ENCODE assay signal across 1 cellular context in the genomic region with DNA sequence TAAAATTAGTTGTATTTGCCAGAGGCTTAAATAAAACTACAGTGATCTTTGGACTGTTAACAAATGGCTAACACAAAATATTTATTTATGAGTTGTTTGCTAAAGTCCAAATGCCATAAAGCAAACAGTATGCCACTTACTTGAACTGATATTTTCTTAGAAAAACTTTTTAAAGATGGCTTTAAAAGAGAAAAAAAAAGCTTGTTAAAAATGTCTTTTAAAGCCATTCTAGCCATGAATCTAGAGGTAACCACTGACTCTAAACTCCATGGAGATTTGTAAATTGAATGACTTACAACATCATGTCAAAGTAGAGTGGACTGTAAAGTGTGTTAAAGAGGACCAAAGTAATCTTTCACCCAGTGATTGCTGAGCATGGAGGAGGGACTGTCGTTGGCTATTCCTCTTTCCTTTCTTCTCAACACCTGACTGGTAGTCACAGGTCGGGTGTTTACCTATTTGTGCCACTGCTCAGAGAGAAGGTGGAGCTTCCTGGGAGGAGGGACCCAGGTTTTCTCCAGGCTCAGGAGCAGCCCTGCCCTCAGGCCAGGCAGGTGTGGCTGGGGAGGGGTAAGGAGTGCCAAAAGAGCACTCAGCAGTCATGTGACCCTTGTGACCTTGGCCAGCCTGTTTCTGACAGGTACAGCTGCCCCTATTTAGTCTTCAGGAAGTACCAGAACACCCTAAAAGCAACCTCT.
TF ChIP-seq lines count a peak whose summit lies in the region.

No MANE protein-coding gene starts in this region.

TF ChIP-seq in HepG2, 621 proteins besides CTCF, POLR2A, EP300 and RAD21 (continued from another document and continues in another):
- TF ChIP-seq ZNF253 (CRISPR knock-in tag; IDR thresholded peaks at IDR 0.05; ENCODE audit: borderline replicate concordance) (no peak), TCF12 (IDR thresholded peaks at IDR 0.05) (no peak), TCF12 (CRISPR knock-in tag; IDR thresholded peaks at IDR 0.05) (no peak), TOE1 (CRISPR knock-in tag; IDR thresholded peaks at IDR 0.05) (no peak), ZNF546 (CRISPR knock-in tag; conservative IDR thresholded peaks at IDR 0.05) (no peak), PLRG1 (conservative IDR thresholded peaks at IDR 0.05) (no peak), NONO (IDR thresholded peaks at IDR 0.05) (no peak), NONO (CRISPR knock-in tag; conservative IDR thresholded peaks at IDR 0.05) (no peak), TBL1XR1 (IDR thresholded peaks at IDR 0.05; ENCODE audit: borderline replicate concordance, low read length, partially characterized antibody) (no peak), IKZF4 (CRISPR knock-in tag; IDR thresholded peaks at IDR 0.05; ENCODE audit: borderline replicate concordance, low read depth, not compliant biosample characterization) (no peak), ZKSCAN5 (CRISPR knock-in tag; IDR thresholded peaks at IDR 0.05) (no peak), HNRNPH1 (optimal IDR thresholded peaks at IDR 0.05; ENCODE audit: low read depth, low read length) (no peak), XRCC5 (optimal IDR thresholded peaks at IDR 0.05; ENCODE audit: low read length) (peak; percentile 23), RBM39 (IDR thresholded peaks at IDR 0.05; ENCODE audit: low read depth, low read length, poor library complexity, severe bottlenecking) (no peak), SMYD3 (CRISPR knock-in tag; IDR thresholded peaks at IDR 0.05) (no peak), ZNF547 (CRISPR knock-in tag; IDR thresholded peaks at IDR 0.05) (no peak), ZNF180 (CRISPR knock-in tag; IDR thresholded peaks at IDR 0.05; ENCODE audit: borderline replicate concordance, low read depth) (no peak), RFXANK (CRISPR knock-in tag; IDR thresholded peaks at IDR 0.05) (no peak), MLLT10 (CRISPR knock-in tag; IDR thresholded peaks at IDR 0.05) (no peak), ISL2 (CRISPR knock-in tag; IDR thresholded peaks at IDR 0.05) (no peak; the same call in 1 of the 2 replicates), PCBP1 (IDR thresholded peaks at IDR 0.05; ENCODE audit: borderline replicate concordance, low read depth, low read length) (no peak), GTF2F1 (IDR thresholded peaks at IDR 0.05; ENCODE audit: low read length) (no peak), REXO4 (CRISPR knock-in tag; IDR thresholded peaks at IDR 0.05; ENCODE audit: borderline replicate concordance) (no peak), NR3C1 (CRISPR knock-in tag; IDR thresholded peaks at IDR 0.05) (no peak), ZNF777 (CRISPR knock-in tag; IDR thresholded peaks at IDR 0.05) (no peak), CHD2 (IDR thresholded peaks at IDR 0.05; ENCODE audit: low read depth, low read length) (no peak), HOXA5 (CRISPR knock-in tag; IDR thresholded peaks at IDR 0.05) (0 out of 2 replicates have a peak, but pooled peaks have one; percentile 56), MEIS2 (CRISPR knock-in tag; IDR thresholded peaks at IDR 0.05) (no peak), HOXD1 (CRISPR knock-in tag; IDR thresholded peaks at IDR 0.05) (no peak), NKX3-1 (CRISPR knock-in tag; IDR thresholded peaks at IDR 0.05) (no peak), ZNF780A (CRISPR knock-in tag; IDR thresholded peaks at IDR 0.05) (no peak), ZNF225 (CRISPR knock-in tag; IDR thresholded peaks at IDR 0.05) (no peak), IKZF1 (IDR thresholded peaks at IDR 0.05) (no peak), CCAR2 (optimal IDR thresholded peaks at IDR 0.05; ENCODE audit: low read depth, low read length) (no peak), RXRB (CRISPR knock-in tag; IDR thresholded peaks at IDR 0.05; ENCODE audit: borderline replicate concordance) (peak; percentile 68)
- TF ChIP-seq, protein P1, sequence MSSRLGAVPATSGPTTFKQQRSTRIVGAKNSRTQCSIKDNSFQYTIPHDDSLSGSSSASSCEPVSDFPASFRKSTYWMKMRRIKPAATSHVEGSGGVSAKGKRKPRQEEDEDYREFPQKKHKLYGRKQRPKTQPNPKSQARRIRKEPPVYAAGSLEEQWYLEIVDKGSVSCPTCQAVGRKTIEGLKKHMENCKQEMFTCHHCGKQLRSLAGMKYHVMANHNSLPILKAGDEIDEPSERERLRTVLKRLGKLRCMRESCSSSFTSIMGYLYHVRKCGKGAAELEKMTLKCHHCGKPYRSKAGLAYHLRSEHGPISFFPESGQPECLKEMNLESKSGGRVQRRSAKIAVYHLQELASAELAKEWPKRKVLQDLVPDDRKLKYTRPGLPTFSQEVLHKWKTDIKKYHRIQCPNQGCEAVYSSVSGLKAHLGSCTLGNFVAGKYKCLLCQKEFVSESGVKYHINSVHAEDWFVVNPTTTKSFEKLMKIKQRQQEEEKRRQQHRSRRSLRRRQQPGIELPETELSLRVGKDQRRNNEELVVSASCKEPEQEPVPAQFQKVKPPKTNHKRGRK (CRISPR knock-in tag; IDR thresholded peaks at IDR 0.05) = no peak
- TF ChIP-seq, protein P2, sequence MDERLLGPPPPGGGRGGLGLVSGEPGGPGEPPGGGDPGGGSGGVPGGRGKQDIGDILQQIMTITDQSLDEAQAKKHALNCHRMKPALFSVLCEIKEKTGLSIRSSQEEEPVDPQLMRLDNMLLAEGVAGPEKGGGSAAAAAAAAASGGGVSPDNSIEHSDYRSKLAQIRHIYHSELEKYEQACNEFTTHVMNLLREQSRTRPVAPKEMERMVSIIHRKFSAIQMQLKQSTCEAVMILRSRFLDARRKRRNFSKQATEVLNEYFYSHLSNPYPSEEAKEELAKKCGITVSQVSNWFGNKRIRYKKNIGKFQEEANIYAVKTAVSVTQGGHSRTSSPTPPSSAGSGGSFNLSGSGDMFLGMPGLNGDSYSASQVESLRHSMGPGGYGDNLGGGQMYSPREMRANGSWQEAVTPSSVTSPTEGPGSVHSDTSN (CRISPR knock-in tag; IDR thresholded peaks at IDR 0.05) = no peak
- TF ChIP-seq, protein P3, sequence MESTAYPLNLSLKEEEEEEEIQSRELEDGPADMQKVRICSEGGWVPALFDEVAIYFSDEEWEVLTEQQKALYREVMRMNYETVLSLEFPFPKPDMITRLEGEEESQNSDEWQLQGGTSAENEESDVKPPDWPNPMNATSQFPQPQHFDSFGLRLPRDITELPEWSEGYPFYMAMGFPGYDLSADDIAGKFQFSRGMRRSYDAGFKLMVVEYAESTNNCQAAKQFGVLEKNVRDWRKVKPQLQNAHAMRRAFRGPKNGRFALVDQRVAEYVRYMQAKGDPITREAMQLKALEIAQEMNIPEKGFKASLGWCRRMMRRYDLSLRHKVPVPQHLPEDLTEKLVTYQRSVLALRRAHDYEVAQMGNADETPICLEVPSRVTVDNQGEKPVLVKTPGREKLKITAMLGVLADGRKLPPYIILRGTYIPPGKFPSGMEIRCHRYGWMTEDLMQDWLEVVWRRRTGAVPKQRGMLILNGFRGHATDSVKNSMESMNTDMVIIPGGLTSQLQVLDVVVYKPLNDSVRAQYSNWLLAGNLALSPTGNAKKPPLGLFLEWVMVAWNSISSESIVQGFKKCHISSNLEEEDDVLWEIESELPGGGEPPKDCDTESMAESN (CRISPR knock-in tag; conservative IDR thresholded peaks at IDR 0.05) = no peak
- TF ChIP-seq, protein P4, sequence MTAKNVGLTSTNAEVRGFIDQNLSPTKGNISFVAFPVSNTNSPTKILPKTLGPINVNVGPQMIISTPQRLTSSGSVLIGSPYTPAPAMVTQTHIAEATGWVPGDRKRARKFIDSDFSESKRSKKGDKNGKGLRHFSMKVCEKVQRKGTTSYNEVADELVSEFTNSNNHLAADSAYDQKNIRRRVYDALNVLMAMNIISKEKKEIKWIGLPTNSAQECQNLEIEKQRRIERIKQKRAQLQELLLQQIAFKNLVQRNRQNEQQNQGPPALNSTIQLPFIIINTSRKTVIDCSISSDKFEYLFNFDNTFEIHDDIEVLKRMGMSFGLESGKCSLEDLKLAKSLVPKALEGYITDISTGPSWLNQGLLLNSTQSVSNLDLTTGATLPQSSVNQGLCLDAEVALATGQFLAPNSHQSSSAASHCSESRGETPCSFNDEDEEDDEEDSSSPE (CRISPR knock-in tag; IDR thresholded peaks at IDR 0.05) = no peak
- TF ChIP-seq, protein P5, sequence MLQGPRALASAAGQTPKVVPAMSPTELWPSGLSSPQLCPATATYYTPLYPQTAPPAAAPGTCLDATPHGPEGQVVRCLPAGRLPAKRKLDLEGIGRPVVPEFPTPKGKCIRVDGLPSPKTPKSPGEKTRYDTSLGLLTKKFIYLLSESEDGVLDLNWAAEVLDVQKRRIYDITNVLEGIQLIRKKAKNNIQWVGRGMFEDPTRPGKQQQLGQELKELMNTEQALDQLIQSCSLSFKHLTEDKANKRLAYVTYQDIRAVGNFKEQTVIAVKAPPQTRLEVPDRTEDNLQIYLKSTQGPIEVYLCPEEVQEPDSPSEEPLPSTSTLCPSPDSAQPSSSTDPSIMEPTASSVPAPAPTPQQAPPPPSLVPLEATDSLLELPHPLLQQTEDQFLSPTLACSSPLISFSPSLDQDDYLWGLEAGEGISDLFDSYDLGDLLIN (CRISPR knock-in tag; IDR thresholded peaks at IDR 0.05; ENCODE audit: borderline replicate concordance) = no peak
- TF ChIP-seq, protein P6, sequence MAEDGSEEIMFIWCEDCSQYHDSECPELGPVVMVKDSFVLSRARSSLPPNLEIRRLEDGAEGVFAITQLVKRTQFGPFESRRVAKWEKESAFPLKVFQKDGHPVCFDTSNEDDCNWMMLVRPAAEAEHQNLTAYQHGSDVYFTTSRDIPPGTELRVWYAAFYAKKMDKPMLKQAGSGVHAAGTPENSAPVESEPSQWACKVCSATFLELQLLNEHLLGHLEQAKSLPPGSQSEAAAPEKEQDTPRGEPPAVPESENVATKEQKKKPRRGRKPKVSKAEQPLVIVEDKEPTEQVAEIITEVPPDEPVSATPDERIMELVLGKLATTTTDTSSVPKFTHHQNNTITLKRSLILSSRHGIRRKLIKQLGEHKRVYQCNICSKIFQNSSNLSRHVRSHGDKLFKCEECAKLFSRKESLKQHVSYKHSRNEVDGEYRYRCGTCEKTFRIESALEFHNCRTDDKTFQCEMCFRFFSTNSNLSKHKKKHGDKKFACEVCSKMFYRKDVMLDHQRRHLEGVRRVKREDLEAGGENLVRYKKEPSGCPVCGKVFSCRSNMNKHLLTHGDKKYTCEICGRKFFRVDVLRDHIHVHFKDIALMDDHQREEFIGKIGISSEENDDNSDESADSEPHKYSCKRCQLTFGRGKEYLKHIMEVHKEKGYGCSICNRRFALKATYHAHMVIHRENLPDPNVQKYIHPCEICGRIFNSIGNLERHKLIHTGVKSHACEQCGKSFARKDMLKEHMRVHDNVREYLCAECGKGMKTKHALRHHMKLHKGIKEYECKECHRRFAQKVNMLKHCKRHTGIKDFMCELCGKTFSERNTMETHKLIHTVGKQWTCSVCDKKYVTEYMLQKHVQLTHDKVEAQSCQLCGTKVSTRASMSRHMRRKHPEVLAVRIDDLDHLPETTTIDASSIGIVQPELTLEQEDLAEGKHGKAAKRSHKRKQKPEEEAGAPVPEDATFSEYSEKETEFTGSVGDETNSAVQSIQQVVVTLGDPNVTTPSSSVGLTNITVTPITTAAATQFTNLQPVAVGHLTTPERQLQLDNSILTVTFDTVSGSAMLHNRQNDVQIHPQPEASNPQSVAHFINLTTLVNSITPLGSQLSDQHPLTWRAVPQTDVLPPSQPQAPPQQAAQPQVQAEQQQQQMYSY (CRISPR knock-in tag; IDR thresholded peaks at IDR 0.05) = no peak
- TF ChIP-seq, protein P7, sequence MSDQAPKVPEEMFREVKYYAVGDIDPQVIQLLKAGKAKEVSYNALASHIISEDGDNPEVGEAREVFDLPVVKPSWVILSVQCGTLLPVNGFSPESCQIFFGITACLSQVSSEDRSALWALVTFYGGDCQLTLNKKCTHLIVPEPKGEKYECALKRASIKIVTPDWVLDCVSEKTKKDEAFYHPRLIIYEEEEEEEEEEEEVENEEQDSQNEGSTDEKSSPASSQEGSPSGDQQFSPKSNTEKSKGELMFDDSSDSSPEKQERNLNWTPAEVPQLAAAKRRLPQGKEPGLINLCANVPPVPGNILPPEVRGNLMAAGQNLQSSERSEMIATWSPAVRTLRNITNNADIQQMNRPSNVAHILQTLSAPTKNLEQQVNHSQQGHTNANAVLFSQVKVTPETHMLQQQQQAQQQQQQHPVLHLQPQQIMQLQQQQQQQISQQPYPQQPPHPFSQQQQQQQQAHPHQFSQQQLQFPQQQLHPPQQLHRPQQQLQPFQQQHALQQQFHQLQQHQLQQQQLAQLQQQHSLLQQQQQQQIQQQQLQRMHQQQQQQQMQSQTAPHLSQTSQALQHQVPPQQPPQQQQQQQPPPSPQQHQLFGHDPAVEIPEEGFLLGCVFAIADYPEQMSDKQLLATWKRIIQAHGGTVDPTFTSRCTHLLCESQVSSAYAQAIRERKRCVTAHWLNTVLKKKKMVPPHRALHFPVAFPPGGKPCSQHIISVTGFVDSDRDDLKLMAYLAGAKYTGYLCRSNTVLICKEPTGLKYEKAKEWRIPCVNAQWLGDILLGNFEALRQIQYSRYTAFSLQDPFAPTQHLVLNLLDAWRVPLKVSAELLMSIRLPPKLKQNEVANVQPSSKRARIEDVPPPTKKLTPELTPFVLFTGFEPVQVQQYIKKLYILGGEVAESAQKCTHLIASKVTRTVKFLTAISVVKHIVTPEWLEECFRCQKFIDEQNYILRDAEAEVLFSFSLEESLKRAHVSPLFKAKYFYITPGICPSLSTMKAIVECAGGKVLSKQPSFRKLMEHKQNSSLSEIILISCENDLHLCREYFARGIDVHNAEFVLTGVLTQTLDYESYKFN (CRISPR knock-in tag; conservative IDR thresholded peaks at IDR 0.05) = peak; percentile 90
- TF ChIP-seq, protein P8, sequence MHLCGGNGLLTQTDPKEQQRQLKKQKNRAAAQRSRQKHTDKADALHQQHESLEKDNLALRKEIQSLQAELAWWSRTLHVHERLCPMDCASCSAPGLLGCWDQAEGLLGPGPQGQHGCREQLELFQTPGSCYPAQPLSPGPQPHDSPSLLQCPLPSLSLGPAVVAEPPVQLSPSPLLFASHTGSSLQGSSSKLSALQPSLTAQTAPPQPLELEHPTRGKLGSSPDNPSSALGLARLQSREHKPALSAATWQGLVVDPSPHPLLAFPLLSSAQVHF (CRISPR knock-in tag; IDR thresholded peaks at IDR 0.05) = no peak
